In the genomic region with DNA sequence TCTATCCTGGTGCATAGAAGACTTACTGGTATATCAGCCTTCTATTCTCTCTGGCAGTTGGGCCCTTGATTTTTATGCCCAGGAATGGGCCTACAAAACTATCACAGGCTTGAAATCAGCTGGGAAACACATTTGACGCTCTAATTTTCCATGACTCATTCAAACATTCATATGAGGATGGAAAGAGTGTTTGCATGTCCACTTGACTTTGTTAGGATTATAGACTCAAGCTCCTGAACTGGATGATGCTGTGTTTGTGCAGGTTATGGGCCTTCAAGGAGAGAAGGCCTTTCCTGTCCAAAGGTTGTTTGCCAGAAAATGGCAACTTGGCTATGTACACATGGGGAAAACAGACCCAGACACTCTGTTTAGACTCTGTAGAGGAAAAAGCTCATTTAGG, we compare ENCODE assay signal across 1 cellular context.
TF ChIP-seq lines count a peak whose summit lies in the region.

No MANE protein-coding gene starts in this region.

TF ChIP-seq in HepG2, 621 proteins besides CTCF, POLR2A, EP300 and RAD21 (continued from another document and continues in another):
- TF ChIP-seq, protein P1, sequence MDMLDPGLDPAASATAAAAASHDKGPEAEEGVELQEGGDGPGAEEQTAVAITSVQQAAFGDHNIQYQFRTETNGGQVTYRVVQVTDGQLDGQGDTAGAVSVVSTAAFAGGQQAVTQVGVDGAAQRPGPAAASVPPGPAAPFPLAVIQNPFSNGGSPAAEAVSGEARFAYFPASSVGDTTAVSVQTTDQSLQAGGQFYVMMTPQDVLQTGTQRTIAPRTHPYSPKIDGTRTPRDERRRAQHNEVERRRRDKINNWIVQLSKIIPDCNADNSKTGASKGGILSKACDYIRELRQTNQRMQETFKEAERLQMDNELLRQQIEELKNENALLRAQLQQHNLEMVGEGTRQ (IDR thresholded peaks at IDR 0.05; ENCODE audit: low read depth, low read length) = no peak
- TF ChIP-seq, protein P1 (CRISPR knock-in tag; IDR thresholded peaks at IDR 0.05; ENCODE audit: borderline replicate concordance) = no peak
- TF ChIP-seq, protein P2, sequence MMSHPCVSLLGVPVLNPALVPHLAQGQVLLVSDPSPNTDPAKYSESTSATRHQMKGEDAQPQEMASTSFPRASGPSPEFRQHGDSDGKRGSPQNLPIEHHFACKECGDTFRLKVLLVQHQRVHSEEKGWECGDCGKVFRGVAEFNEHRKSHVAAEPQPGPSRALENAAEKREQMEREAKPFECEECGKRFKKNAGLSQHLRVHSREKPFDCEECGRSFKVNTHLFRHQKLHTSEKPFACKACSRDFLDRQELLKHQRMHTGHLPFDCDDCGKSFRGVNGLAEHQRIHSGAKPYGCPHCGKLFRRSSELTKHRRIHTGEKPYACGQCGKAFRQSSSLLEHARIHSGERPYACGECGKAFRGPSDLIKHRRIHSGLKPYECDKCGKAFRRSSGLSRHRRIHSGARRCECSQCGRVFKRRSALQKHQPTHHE (CRISPR knock-in tag; IDR thresholded peaks at IDR 0.05; ENCODE audit: borderline replicate concordance) = no peak
- TF ChIP-seq, protein P3, sequence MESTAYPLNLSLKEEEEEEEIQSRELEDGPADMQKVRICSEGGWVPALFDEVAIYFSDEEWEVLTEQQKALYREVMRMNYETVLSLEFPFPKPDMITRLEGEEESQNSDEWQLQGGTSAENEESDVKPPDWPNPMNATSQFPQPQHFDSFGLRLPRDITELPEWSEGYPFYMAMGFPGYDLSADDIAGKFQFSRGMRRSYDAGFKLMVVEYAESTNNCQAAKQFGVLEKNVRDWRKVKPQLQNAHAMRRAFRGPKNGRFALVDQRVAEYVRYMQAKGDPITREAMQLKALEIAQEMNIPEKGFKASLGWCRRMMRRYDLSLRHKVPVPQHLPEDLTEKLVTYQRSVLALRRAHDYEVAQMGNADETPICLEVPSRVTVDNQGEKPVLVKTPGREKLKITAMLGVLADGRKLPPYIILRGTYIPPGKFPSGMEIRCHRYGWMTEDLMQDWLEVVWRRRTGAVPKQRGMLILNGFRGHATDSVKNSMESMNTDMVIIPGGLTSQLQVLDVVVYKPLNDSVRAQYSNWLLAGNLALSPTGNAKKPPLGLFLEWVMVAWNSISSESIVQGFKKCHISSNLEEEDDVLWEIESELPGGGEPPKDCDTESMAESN (CRISPR knock-in tag; conservative IDR thresholded peaks at IDR 0.05) = no peak
- TF ChIP-seq FOXK1 (CRISPR knock-in tag; IDR thresholded peaks at IDR 0.05; ENCODE audit: borderline replicate concordance, low read depth) (peak; percentile 64), ZSCAN12 (CRISPR knock-in tag; IDR thresholded peaks at IDR 0.05) (no peak), SNRNP70 (IDR thresholded peaks at IDR 0.05; ENCODE audit: low read depth, low read length) (no peak), KAT8 (CRISPR knock-in tag; IDR thresholded peaks at IDR 0.05) (peak; percentile 51; the same call in 1 of the 2 replicates), REXO4 (CRISPR knock-in tag; IDR thresholded peaks at IDR 0.05; ENCODE audit: borderline replicate concordance) (no peak), PHF20 (CRISPR knock-in tag; IDR thresholded peaks at IDR 0.05) (no peak), MXD4 (CRISPR knock-in tag; IDR thresholded peaks at IDR 0.05) (no peak), ZMAT3 (CRISPR knock-in tag; conservative IDR thresholded peaks at IDR 0.05) (no peak), WIZ (CRISPR knock-in tag; IDR thresholded peaks at IDR 0.05) (peak; percentile 89; the same call in 1 of the 2 replicates), U2AF2 (IDR thresholded peaks at IDR 0.05; ENCODE audit: low read depth, low read length) (no peak), ZNF773 (CRISPR knock-in tag; IDR thresholded peaks at IDR 0.05; ENCODE audit: borderline replicate concordance) (no peak), CHCHD3 (CRISPR knock-in tag; IDR thresholded peaks at IDR 0.05) (no peak), ZNF343 (CRISPR knock-in tag; IDR thresholded peaks at IDR 0.05) (no peak), ZNF547 (CRISPR knock-in tag; IDR thresholded peaks at IDR 0.05) (no peak), RXRB (CRISPR knock-in tag; IDR thresholded peaks at IDR 0.05; ENCODE audit: borderline replicate concordance) (peak; percentile 69), ATF7-NPFF (CRISPR knock-in tag; IDR thresholded peaks at IDR 0.05; ENCODE audit: low read depth) (no peak), TEAD2 (CRISPR knock-in tag; IDR thresholded peaks at IDR 0.05) (no peak), TGIF2 (CRISPR knock-in tag; IDR thresholded peaks at IDR 0.05) (no peak), SALL1 (CRISPR knock-in tag; IDR thresholded peaks at IDR 0.05) (peak; percentile 74; the same call in 1 of the 2 replicates), KAT7 (CRISPR knock-in tag; IDR thresholded peaks at IDR 0.05; ENCODE audit: borderline replicate concordance) (no peak), KDM5B (CRISPR knock-in tag; IDR thresholded peaks at IDR 0.05; ENCODE audit: borderline replicate concordance) (no peak), MEIS1 (CRISPR knock-in tag; IDR thresholded peaks at IDR 0.05; ENCODE audit: borderline replicate concordance) (no peak), FOXO1 (CRISPR knock-in tag; IDR thresholded peaks at IDR 0.05) (peak; percentile 79), ZMYM2 (CRISPR knock-in tag; IDR thresholded peaks at IDR 0.05) (peak; percentile 41; the same call in 1 of the 2 replicates), ZFP82 (CRISPR knock-in tag; IDR thresholded peaks at IDR 0.05; ENCODE audit: borderline replicate concordance) (no peak), ZNF224 (CRISPR knock-in tag; IDR thresholded peaks at IDR 0.05) (no peak), ZNF530 (CRISPR knock-in tag; IDR thresholded peaks at IDR 0.05; ENCODE audit: low read depth) (no peak), AGO2 (optimal IDR thresholded peaks at IDR 0.05; ENCODE audit: low read depth, low read length) (no peak), ZNF816 (CRISPR knock-in tag; IDR thresholded peaks at IDR 0.05; ENCODE audit: borderline replicate concordance) (no peak), BRCA1 (CRISPR knock-in tag; IDR thresholded peaks at IDR 0.05) (no peak), ZNF768 (CRISPR knock-in tag; IDR thresholded peaks at IDR 0.05) (no peak), ZNF121 (CRISPR knock-in tag; IDR thresholded peaks at IDR 0.05) (0 out of 2 replicates have a peak, but pooled peaks have one; percentile 14), ZNF232 (CRISPR knock-in tag; IDR thresholded peaks at IDR 0.05; ENCODE audit: borderline replicate concordance) (no peak)
- TF ChIP-seq, protein P4, sequence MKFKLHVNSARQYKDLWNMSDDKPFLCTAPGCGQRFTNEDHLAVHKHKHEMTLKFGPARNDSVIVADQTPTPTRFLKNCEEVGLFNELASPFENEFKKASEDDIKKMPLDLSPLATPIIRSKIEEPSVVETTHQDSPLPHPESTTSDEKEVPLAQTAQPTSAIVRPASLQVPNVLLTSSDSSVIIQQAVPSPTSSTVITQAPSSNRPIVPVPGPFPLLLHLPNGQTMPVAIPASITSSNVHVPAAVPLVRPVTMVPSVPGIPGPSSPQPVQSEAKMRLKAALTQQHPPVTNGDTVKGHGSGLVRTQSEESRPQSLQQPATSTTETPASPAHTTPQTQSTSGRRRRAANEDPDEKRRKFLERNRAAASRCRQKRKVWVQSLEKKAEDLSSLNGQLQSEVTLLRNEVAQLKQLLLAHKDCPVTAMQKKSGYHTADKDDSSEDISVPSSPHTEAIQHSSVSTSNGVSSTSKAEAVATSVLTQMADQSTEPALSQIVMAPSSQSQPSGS (CRISPR knock-in tag; IDR thresholded peaks at IDR 0.05) = peak; percentile 67; the same call in 1 of the 2 replicates
- TF ChIP-seq, protein P5, sequence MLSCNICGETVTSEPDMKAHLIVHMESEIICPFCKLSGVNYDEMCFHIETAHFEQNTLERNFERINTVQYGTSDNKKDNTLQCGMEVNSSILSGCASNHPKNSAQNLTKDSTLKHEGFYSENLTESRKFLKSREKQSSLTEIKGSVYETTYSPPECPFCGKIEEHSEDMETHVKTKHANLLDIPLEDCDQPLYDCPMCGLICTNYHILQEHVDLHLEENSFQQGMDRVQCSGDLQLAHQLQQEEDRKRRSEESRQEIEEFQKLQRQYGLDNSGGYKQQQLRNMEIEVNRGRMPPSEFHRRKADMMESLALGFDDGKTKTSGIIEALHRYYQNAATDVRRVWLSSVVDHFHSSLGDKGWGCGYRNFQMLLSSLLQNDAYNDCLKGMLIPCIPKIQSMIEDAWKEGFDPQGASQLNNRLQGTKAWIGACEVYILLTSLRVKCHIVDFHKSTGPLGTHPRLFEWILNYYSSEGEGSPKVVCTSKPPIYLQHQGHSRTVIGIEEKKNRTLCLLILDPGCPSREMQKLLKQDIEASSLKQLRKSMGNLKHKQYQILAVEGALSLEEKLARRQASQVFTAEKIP (CRISPR knock-in tag; IDR thresholded peaks at IDR 0.05; ENCODE audit: borderline replicate concordance) = no peak
- TF ChIP-seq, protein P6, sequence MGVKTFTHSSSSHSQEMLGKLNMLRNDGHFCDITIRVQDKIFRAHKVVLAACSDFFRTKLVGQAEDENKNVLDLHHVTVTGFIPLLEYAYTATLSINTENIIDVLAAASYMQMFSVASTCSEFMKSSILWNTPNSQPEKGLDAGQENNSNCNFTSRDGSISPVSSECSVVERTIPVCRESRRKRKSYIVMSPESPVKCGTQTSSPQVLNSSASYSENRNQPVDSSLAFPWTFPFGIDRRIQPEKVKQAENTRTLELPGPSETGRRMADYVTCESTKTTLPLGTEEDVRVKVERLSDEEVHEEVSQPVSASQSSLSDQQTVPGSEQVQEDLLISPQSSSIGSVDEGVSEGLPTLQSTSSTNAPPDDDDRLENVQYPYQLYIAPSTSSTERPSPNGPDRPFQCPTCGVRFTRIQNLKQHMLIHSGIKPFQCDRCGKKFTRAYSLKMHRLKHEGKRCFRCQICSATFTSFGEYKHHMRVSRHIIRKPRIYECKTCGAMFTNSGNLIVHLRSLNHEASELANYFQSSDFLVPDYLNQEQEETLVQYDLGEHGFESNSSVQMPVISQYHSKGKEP (CRISPR knock-in tag; IDR thresholded peaks at IDR 0.05) = no peak
- TF ChIP-seq, protein P7, sequence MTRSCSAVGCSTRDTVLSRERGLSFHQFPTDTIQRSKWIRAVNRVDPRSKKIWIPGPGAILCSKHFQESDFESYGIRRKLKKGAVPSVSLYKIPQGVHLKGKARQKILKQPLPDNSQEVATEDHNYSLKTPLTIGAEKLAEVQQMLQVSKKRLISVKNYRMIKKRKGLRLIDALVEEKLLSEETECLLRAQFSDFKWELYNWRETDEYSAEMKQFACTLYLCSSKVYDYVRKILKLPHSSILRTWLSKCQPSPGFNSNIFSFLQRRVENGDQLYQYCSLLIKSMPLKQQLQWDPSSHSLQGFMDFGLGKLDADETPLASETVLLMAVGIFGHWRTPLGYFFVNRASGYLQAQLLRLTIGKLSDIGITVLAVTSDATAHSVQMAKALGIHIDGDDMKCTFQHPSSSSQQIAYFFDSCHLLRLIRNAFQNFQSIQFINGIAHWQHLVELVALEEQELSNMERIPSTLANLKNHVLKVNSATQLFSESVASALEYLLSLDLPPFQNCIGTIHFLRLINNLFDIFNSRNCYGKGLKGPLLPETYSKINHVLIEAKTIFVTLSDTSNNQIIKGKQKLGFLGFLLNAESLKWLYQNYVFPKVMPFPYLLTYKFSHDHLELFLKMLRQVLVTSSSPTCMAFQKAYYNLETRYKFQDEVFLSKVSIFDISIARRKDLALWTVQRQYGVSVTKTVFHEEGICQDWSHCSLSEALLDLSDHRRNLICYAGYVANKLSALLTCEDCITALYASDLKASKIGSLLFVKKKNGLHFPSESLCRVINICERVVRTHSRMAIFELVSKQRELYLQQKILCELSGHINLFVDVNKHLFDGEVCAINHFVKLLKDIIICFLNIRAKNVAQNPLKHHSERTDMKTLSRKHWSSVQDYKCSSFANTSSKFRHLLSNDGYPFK (CRISPR knock-in tag; IDR thresholded peaks at IDR 0.05; ENCODE audit: borderline replicate concordance) = no peak
- TF ChIP-seq, protein P8, sequence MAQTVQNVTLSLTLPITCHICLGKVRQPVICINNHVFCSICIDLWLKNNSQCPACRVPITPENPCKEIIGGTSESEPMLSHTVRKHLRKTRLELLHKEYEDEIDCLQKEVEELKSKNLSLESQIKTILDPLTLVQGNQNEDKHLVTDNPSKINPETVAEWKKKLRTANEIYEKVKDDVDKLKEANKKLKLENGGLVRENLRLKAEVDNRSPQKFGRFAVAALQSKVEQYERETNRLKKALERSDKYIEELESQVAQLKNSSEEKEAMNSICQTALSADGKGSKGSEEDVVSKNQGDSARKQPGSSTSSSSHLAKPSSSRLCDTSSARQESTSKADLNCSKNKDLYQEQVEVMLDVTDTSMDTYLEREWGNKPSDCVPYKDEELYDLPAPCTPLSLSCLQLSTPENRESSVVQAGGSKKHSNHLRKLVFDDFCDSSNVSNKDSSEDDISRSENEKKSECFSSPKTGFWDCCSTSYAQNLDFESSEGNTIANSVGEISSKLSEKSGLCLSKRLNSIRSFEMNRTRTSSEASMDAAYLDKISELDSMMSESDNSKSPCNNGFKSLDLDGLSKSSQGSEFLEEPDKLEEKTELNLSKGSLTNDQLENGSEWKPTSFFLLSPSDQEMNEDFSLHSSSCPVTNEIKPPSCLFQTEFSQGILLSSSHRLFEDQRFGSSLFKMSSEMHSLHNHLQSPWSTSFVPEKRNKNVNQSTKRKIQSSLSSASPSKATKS (CRISPR knock-in tag; IDR thresholded peaks at IDR 0.05) = no peak
- TF ChIP-seq, protein P9, sequence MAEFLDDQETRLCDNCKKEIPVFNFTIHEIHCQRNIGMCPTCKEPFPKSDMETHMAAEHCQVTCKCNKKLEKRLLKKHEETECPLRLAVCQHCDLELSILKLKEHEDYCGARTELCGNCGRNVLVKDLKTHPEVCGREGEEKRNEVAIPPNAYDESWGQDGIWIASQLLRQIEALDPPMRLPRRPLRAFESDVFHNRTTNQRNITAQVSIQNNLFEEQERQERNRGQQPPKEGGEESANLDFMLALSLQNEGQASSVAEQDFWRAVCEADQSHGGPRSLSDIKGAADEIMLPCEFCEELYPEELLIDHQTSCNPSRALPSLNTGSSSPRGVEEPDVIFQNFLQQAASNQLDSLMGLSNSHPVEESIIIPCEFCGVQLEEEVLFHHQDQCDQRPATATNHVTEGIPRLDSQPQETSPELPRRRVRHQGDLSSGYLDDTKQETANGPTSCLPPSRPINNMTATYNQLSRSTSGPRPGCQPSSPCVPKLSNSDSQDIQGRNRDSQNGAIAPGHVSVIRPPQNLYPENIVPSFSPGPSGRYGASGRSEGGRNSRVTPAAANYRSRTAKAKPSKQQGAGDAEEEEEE (CRISPR knock-in tag; IDR thresholded peaks at IDR 0.05; ENCODE audit: borderline replicate concordance) = no peak
